In the genomic region with DNA sequence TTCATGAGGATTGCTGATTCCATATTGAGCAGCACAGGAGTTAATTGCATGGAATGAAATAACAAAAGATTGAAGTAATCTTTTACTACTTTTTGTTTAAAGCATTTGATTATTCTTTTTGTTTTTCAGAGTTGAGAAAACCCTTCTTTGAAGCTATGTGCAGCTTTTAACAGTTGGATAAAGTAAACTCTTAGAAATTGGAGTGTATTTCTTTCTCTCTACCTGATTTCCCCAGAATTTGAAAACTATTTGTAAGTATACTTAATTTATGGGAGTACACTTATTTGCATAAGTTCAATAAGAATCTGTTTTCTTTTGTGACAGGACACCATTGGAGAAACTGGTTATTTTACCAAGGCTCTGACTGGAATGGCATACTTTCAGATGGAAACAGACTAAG, we compare ENCODE assay signal across 27 cellular contexts.
"Had no signal": no experiment of that assay in that cellular context is flagged by ENCODE, and none has a peak within 500 bp of the region (broad histone marks: within the 10 kb centered on the region; RNA-seq: fewer than 3 reads in every experiment).

No MANE protein-coding gene starts in this region.

- H3K4me1 ChIP-seq: neural progenitor cell, parathyroid adenoma, psoas muscle, right lobe of liver, stomach, thyroid gland, upper lobe of left lung, vagina had no signal

- H3K4me3 ChIP-seq: neural progenitor cell, ovary, psoas muscle, right lobe of liver, sigmoid colon, stomach, thoracic aorta, thyroid gland, tibial nerve, upper lobe of left lung, vagina had no signal

- H3K27ac Mint-ChIP-seq: nephron; neural progenitor cell; progenitor cell of endocrine pancreas; stimulated activated effector memory CD8-positive, alpha-beta T cell treated with anti-CD3 and anti-CD28 coated beads, Interleukin-12 subunit alpha, Interleukin-12 subunit beta, amount 100 ng/mL, for 72 hours; stimulated activated naive B cell treated with anti-CD40 and anti-IgM and Interleukin-4, amounts not matched to agents 10 μg/mL and 1 μg/mL and 100 μg/mL, for 72 hours; stimulated activated naive CD8-positive, alpha-beta T cell treated with anti-CD3 and anti-CD28 coated beads, Interleukin-15, Interleukin-2, amounts not matched to agents 100 ng/mL and 50 ng/mL, for 24 hours had no signal

- H3K9ac ChIP-seq: neural progenitor cell, parathyroid adenoma had no signal

- ATAC-seq: psoas muscle; right cardiac atrium; right lobe of liver; stimulated activated effector memory CD8-positive, alpha-beta T cell treated with anti-CD3 and anti-CD28 coated beads, Interleukin-12 subunit alpha, Interleukin-12 subunit beta, amount 100 ng/mL, for 72 hours; stimulated activated naive B cell treated with anti-CD40 and anti-IgM and Interleukin-4, amounts not matched to agents 10 μg/mL and 1 μg/mL and 100 μg/mL, for 72 hours had no signal

- H3K36me3 ChIP-seq: ovary, right lobe of liver, sigmoid colon, stomach, thoracic aorta, thyroid gland, tibial nerve, upper lobe of left lung, vagina had no signal

- H3K27me3 ChIP-seq: neural progenitor cell, ovary, right lobe of liver, sigmoid colon, stomach, thyroid gland, tibial nerve, upper lobe of left lung, vagina had no signal

- H3K27ac ChIP-seq: neural progenitor cell, ovary, parathyroid adenoma, psoas muscle, right lobe of liver, sigmoid colon, stomach, thoracic aorta, thyroid gland, tibial nerve, upper lobe of left lung, vagina had no signal

- H3K36me3 Mint-ChIP-seq: neural progenitor cell; stimulated activated effector memory CD8-positive, alpha-beta T cell treated with anti-CD3 and anti-CD28 coated beads, Interleukin-12 subunit alpha, Interleukin-12 subunit beta, amount 100 ng/mL, for 72 hours had no signal

- H3K79me2 ChIP-seq: parathyroid adenoma had no signal

- H3K9me3 ChIP-seq: psoas muscle, right lobe of liver, thyroid gland, vagina had no signal

- DNase-seq: occipital lobe; ovary; posterior cingulate gyrus; psoas muscle; right cardiac atrium; right lobe of liver; sigmoid colon; small intestine; stimulated activated CD4-positive, alpha-beta T cell treated with anti-CD3 and anti-CD28 coated beads, Interleukin-15, amount 100 ng/mL, for 24 hours; stimulated activated CD4-positive, alpha-beta T cell treated with anti-CD3 and anti-CD28 coated beads, Interleukin-2, amount 100 ng/mL, for 24 hours; stimulated activated CD4-positive, alpha-beta T cell treated with anti-CD3 and anti-CD28 coated beads, Interleukin-2, amount 100 ng/mL, for 48 hours; stimulated activated CD4-positive, alpha-beta T cell treated with anti-CD3 and anti-CD28 coated beads, Interleukin-4, amount 100 ng/mL, for 24 hours; stimulated activated naive B cell treated with anti-CD40 and anti-IgM and Interleukin-4, amounts not matched to agents 10 μg/mL and 1 μg/mL and 100 μg/mL, for 72 hours; stimulated activated naive CD4-positive, alpha-beta T cell treated with Interleukin-2 at 50 U/mL for 16 hours; stomach; thyroid gland; trophoblast cell; upper lobe of left lung had no signal

- H3K4me2 ChIP-seq: neural progenitor cell had no signal
